ENCODE assay signal across 9 cellular contexts in the genomic region with DNA sequence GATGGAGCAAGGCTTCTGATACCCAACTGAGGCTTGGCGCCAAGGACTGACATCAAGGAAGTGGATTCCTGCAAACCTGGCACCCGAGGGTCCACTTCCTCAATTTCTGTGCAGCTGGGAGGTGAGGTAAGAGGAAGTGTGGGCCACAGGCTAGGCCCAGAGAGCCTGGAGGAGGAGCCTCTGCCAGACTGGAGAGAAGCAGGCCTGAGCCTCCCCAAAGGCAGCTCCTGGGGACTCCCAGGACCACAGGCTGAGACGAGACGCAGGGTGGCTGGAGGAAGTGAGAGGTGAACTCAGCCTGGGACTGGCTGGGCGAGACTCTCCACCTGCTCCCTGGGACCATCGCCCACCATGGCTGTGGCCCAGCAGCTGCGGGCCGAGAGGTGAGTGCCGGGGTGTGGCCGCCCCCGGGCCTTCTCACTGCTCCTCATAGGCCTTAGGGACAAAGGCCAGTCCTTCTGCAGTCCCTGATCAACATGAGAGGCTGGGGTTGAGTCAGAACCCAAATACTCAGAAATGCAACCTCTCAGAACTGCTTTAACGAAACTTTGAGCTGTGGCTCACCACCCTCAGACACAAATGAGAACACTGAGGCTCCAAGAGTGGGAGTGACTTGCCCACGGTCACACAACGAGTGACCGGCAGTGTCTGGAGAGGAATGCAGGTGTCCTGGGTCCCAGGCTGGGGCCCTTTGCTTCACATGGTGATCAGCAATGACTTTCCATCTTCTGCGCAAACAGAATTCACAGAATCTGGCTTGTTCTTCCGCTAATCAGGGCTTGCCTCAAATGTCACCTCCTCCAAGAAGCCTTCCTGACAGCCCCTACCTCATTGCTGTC. TPM values are rescaled to one million over a fixed set of nuclear protein-coding genes. Genes with fewer than 3 reads are reported as not detected.
A peak's percentile ranks its signal among the peaks of the same experiment; 100 is the strongest.
DNase-seq lines count a peak whose midpoint lies in the region; ATAC-seq and TF ChIP-seq lines count a peak whose summit lies in the region.
"Had no signal": no experiment of that assay in that cellular context is flagged by ENCODE, and none has a peak within 500 bp of the region (broad histone marks: within the 10 kb centered on the region; RNA-seq: fewer than 3 reads in every experiment).

NCF4 (plus strand) TSS at position 186 of the 839 bp plus-strand sequence; CDS start at position 352, 166 bp downstream.

- no peak within 1 kb of the TSS for H3K4me3 ChIP-seq in naive thymus-derived CD4-positive, alpha-beta T cell (ENCODE audit: low read length)
- H3K4me3 ChIP-seq in endodermal cell (ENCODE audit: low read length): no peak within 1 kb of the TSS

- H3K9me3 Mint-ChIP-seq in activated naive CD8-positive, alpha-beta T cell treated with anti-CD3 and anti-CD28 coated beads, Interleukin-2, amount 50 U/mL, for 24 hours: no peaks in the 10 kb centered on the region
- H3K9me3 Mint-ChIP-seq in naive thymus-derived CD4-positive, alpha-beta T cell: peaks cover 0 to 4% (median 0%) of the 10 kb centered on the region in 11 donors
- no peaks in the 10 kb centered on the region for H3K9me3 Mint-ChIP-seq in endodermal cell

- no peak within 1 kb of the TSS for H3K9ac ChIP-seq in endodermal cell (ENCODE audit: extremely low read depth, low read length, poor library complexity, severe bottlenecking)
- H3K9ac ChIP-seq: KMS-11 had no signal

- H3K27ac Mint-ChIP-seq in activated naive CD8-positive, alpha-beta T cell treated with anti-CD3 and anti-CD28 coated beads, Interleukin-2, amount 50 U/mL, for 24 hours: peak within 1 kb of the TSS; percentile 63
- peak within 1 kb of the TSS in 5 of 9 donors; percentile 2 to 93 (median 23) for H3K27ac Mint-ChIP-seq in naive thymus-derived CD4-positive, alpha-beta T cell
- no peak within 1 kb of the TSS for H3K27ac Mint-ChIP-seq in endodermal cell

- H3K27ac ChIP-seq in naive thymus-derived CD4-positive, alpha-beta T cell (ENCODE audit: low read depth, low read length): no peak within 1 kb of the TSS
- no peak within 1 kb of the TSS for H3K27ac ChIP-seq in endodermal cell (ENCODE audit: low read depth, low read length)
- H3K27ac ChIP-seq: KMS-11 had no signal

- H3K9me3 ChIP-seq in naive thymus-derived CD4-positive, alpha-beta T cell (ENCODE audit: control insufficient read depth in 2 of 3, low read length in 3 of 3): no peaks in the 10 kb centered on the region
- H3K9me3 ChIP-seq in endodermal cell (ENCODE audit: control insufficient read depth, low read length): no peaks in the 10 kb centered on the region

- DNase-seq in NOMO-1 (lab: John Stamatoyannopoulos, UW; ENCODE audit: unreplicated experiment in 2 of 2) (peak; percentile 94 to 98), LoVo (ENCODE audit: low spot score) (no peak), SK-N-DZ (ENCODE audit: low spot score) (no peak), endodermal cell (no peak)
- DNase-seq in activated naive CD8-positive, alpha-beta T cell treated with anti-CD3 and anti-CD28 coated beads, Interleukin-2, amount 50 U/mL, for 24 hours: peak; percentile 56
- peak in 1 of 9 donors; percentile 73 for DNase-seq in naive thymus-derived CD4-positive, alpha-beta T cell

- no peaks in the 10 kb centered on the region for H3K27me3 ChIP-seq in naive thymus-derived CD4-positive, alpha-beta T cell (ENCODE audit: control insufficient read depth in 2 of 2, insufficient read depth in 2 of 2, low read length in 2 of 2)
- peaks cover 28% of the 10 kb centered on the region for H3K27me3 ChIP-seq in endodermal cell (ENCODE audit: control insufficient read depth, insufficient read depth, low read length, poor library complexity, severe bottlenecking)

- TF ChIP-seq CTCF in endodermal cell (conservative IDR thresholded peaks at IDR 0.05): no peak

- peak; percentile 41 for ATAC-seq in GM18499 (IDR thresholded peaks at IDR 0.05; ENCODE audit: insufficient read depth, unreplicated experiment)
- peak; percentile 61 for ATAC-seq in GM21825 (IDR thresholded peaks at IDR 0.05; ENCODE audit: unreplicated experiment)
- ATAC-seq in activated naive CD8-positive, alpha-beta T cell treated with anti-CD3 and anti-CD28 coated beads, Interleukin-2, amount 50 U/mL, for 24 hours: peak; percentile 80
- ATAC-seq in naive thymus-derived CD4-positive, alpha-beta T cell: peak; percentile 78

- POLR2A ChIA-PET in naive thymus-derived CD4-positive, alpha-beta T cell (lab: Charles Lee): no interaction called here

- intact Hi-C loops in naive thymus-derived CD4-positive, alpha-beta T cell (cut with micrococcal nuclease): loop anchor here in 1 of 2 donors (1.0 to 5.0 kb wide), 2 partner anchors 12 to 41 kb away; no protein-coding TSS in a partner anchor

- no peaks in the 10 kb centered on the region for H3K36me3 Mint-ChIP-seq in activated naive CD8-positive, alpha-beta T cell treated with anti-CD3 and anti-CD28 coated beads, Interleukin-2, amount 50 U/mL, for 24 hours (ENCODE audit: low read depth)
- H3K36me3 Mint-ChIP-seq in naive thymus-derived CD4-positive, alpha-beta T cell: peaks cover 0 to 22% (median 0%) of the 10 kb centered on the region in 5 donors
- no peaks in the 10 kb centered on the region for H3K36me3 Mint-ChIP-seq in endodermal cell (ENCODE audit: low read depth)

- 91 to 96% methylated on average over 10 to 17 of the region's 17 CpGs for WGBS in endodermal cell (ENCODE audit: insufficient coverage in 1 of 2, insufficient read length in 1 of 2), 2 experiments

- no peaks in the 10 kb centered on the region for H3K36me3 ChIP-seq in naive thymus-derived CD4-positive, alpha-beta T cell (ENCODE audit: control insufficient read depth in 2 of 3, insufficient read depth in 3 of 3, low read length in 3 of 3)
- H3K36me3 ChIP-seq in endodermal cell (ENCODE audit: control insufficient read depth, insufficient read depth, low read length): no peaks in the 10 kb centered on the region

- H3K4me1 ChIP-seq in naive thymus-derived CD4-positive, alpha-beta T cell (ENCODE audit: control insufficient read depth in 2 of 2, insufficient read depth in 2 of 2, low read length in 2 of 2): peaks cover 0 to 3% of the 10 kb centered on the region in 2 donors
- H3K4me1 ChIP-seq in endodermal cell (ENCODE audit: control insufficient read depth, insufficient read depth, low read length): no peaks in the 10 kb centered on the region

- peaks cover 49% of the 10 kb centered on the region for H3K4me1 Mint-ChIP-seq in activated naive CD8-positive, alpha-beta T cell treated with anti-CD3 and anti-CD28 coated beads, Interleukin-2, amount 50 U/mL, for 24 hours
- peaks cover 6 to 67% (median 11%) of the 10 kb centered on the region in 7 donors for H3K4me1 Mint-ChIP-seq in naive thymus-derived CD4-positive, alpha-beta T cell
- peaks cover 2% of the 10 kb centered on the region for H3K4me1 Mint-ChIP-seq in endodermal cell

- CTCF ChIA-PET in naive thymus-derived CD4-positive, alpha-beta T cell (lab: Charles Lee): interaction anchor here (0.5 to 1.1 kb wide), 3 partner anchors 13 to 1006 kb away, joined by 3 to 4 read pairs (median 3); no protein-coding TSS in a partner anchor

- peaks cover 4% of the 10 kb centered on the region for H3K27me3 Mint-ChIP-seq in activated naive CD8-positive, alpha-beta T cell treated with anti-CD3 and anti-CD28 coated beads, Interleukin-2, amount 50 U/mL, for 24 hours
- peaks cover 0 to 5% (median 0%) of the 10 kb centered on the region in 5 donors for H3K27me3 Mint-ChIP-seq in naive thymus-derived CD4-positive, alpha-beta T cell
- H3K27me3 Mint-ChIP-seq in endodermal cell (ENCODE audit: insufficient read depth): peaks cover 32% of the 10 kb centered on the region

- H3K4me3 Mint-ChIP-seq in activated naive CD8-positive, alpha-beta T cell treated with anti-CD3 and anti-CD28 coated beads, Interleukin-2, amount 50 U/mL, for 24 hours: no peak within 1 kb of the TSS
- peak within 1 kb of the TSS in 2 of 10 donors; percentile 62 to 82 for H3K4me3 Mint-ChIP-seq in naive thymus-derived CD4-positive, alpha-beta T cell
- H3K4me3 Mint-ChIP-seq in endodermal cell: no peak within 1 kb of the TSS

RNA-seq across cellular contexts. Expression of gene NCF4, which starts in this region (rescaled TPM):
- total RNA-seq in naive thymus-derived CD4-positive, alpha-beta T cell: 10 to 100 TPM in 2 of 5 experiments, 1 to 10 TPM in 3; 3.7 to 57.1 (median 7.8) TPM
- 1 to 10 TPM in 1 of 2 donors, under 1 TPM in 1; 0.24 to 1.4 TPM for polyA plus RNA-seq in naive thymus-derived CD4-positive, alpha-beta T cell
- polyA plus RNA-seq in SK-N-DZ (2014; cell fraction: cytosol; rRNA removed): not detected in 2 replicates
- not detected in 2 replicates for polyA plus RNA-seq in SK-N-DZ (2014; cell fraction: nucleus; rRNA removed)
- total RNA-seq in endodermal cell: not detected
- polyA plus RNA-seq in endodermal cell (2013, experiment 1 of 2): not detected
- polyA plus RNA-seq in endodermal cell (2013, experiment 2 of 2): not detected

Comparison
In these comparisons a context has a peak if more than half of its experiments do, and no peak if none do; other contexts are left out.
1. RNA of gene NCF4 (total RNA-seq): 3.7 to 57.1 TPM in naive thymus-derived CD4-positive, alpha-beta T cell; not detected in endodermal cell; every median in the first group is over 4 times any median in the second.
2. DNase-seq: peak in NOMO-1 (2 of 2) and activated naive CD8-positive, alpha-beta T cell treated with anti-CD3 and anti-CD28 coated beads, Interleukin-2, amount 50 U/mL, for 24 hours (single experiment); none in LoVo (single experiment), SK-N-DZ (single experiment) and endodermal cell (single experiment).
3. Peak in every context shown above with its lines, with median percentiles within 50 percentile points of each other: ATAC-seq.